22 cellular contexts compared by ENCODE assay signal in genomic region chr2:144592500-144593256, GRCh38.
DNase-seq lines count a peak whose midpoint lies in the region; ATAC-seq and TF ChIP-seq lines count a peak whose summit lies in the region.
"Had no signal": no experiment of that assay in that cellular context is flagged by ENCODE, and none has a peak within 500 bp of the region (broad histone marks: within the 10 kb centered on the region; RNA-seq: fewer than 3 reads in every experiment).

No MANE protein-coding gene starts in this region.

- peaks cover 0 to 7% of the 10 kb centered on the region in 2 donors for H3K4me1 ChIP-seq in thyroid gland

- no peak for ATAC-seq in HG03571 (IDR thresholded peaks at IDR 0.05; ENCODE audit: unreplicated experiment)
- ATAC-seq: PC-3, Right ventricle myocardium inferior, SK-N-SH treated with all-trans-retinoic acid at 6 μM for 48 hours, T-cell had no signal

- H3K4me3 Mint-ChIP-seq in neural crest cell, result no peak overlapping the region
- H3K4me3 Mint-ChIP-seq: T-cell had no signal

- 82 to 90% methylated on average over 8 of the region's 8 CpGs for WGBS in thyroid gland, 2 donors

- H3K27me3 ChIP-seq in thyroid gland, result no peaks in the 10 kb centered on the region
- H3K27me3 ChIP-seq: SJCRH30 had no signal

- H3K27me3 Mint-ChIP-seq in neural crest cell (ENCODE audit: low read depth), result no peaks in the 10 kb centered on the region

- no peak overlapping the region for H3K27ac ChIP-seq in thyroid gland
- H3K27ac ChIP-seq: C4-2B, HL-60, KMS-11, SJCRH30 had no signal

- no peak for TF ChIP-seq POLR2A in thyroid gland (IDR thresholded peaks at IDR 0.05)

- intact Hi-C loops in thyroid gland (cut with DNase I), result no loop called here

- TF ChIP-seq CTCF in neural crest cell (conservative IDR thresholded peaks at IDR 0.05), result no peak
- no peak for TF ChIP-seq CTCF in thyroid gland (IDR thresholded peaks at IDR 0.05)

- no peaks in the 10 kb centered on the region for H3K9me3 ChIP-seq in thyroid gland
- H3K9me3 ChIP-seq: SJCRH30 had no signal

- peaks cover 6% of the 10 kb centered on the region for H3K9me3 Mint-ChIP-seq in neural crest cell
- H3K9me3 Mint-ChIP-seq: IgD-negative memory B cell had no signal

- no peaks in the 10 kb centered on the region for H3K36me3 ChIP-seq in thyroid gland
- H3K36me3 ChIP-seq: SJCRH30 had no signal

- H3K36me3 Mint-ChIP-seq in neural crest cell (ENCODE audit: low read depth), result peaks cover 3% of the 10 kb centered on the region
- H3K36me3 Mint-ChIP-seq: IgD-negative memory B cell, T-cell had no signal

- H3K4me3 ChIP-seq in thyroid gland (replicated peaks in 1 of 3), result no peak overlapping the region
- H3K4me3 ChIP-seq: SJCRH30 had no signal

- H3K27ac Mint-ChIP-seq in neural crest cell (ENCODE audit: unreplicated experiment), result peak overlapping the region; percentile 45
- H3K27ac Mint-ChIP-seq: IgD-negative memory B cell, T-cell had no signal

- peak; percentile 27 to 55 for DNase-seq in NOMO-1 (lab: John Stamatoyannopoulos, UW; ENCODE audit: unreplicated experiment in 2 of 2)
- DNase-seq in NOMO-1 treated with dmso at 0.1 percent for 144 hours (lab: John Stamatoyannopoulos, UW; ENCODE audit: unreplicated experiment), result no peak
- DNase-seq in CD1c-positive myeloid dendritic cell (ENCODE audit: extremely low spot score), result peak; percentile 23
- peak; percentile 13 for DNase-seq in dermis blood vessel endothelial cell
- no peak for DNase-seq in neural crest cell (ENCODE audit: low read depth, low spot score)
- no peak for DNase-seq in activated naive CD4-positive, alpha-beta T cell (lab: John Stamatoyannopoulos, UW)
- no peak for DNase-seq in thyroid gland
- DNase-seq: Calu3, DMS153, DND-41, NCI-H2029, NCI-H2227 treated with DMSO at 0.1 percent for 48 hours, PC-3, SJCRH30, T-cell had no signal

- peaks cover 70% of the 10 kb centered on the region for H3K4me1 Mint-ChIP-seq in neural crest cell

Comparison
In these comparisons a context has a peak if more than half of its experiments do, and no peak if none do; other contexts are left out.
1. DNase-seq: peak in NOMO-1 (2 of 2), CD1c-positive myeloid dendritic cell (single experiment) and dermis blood vessel endothelial cell (single experiment); none in NOMO-1 treated with dmso at 0.1 percent for 144 hours (single experiment), neural crest cell (single experiment), activated naive CD4-positive, alpha-beta T cell (0 of 4) and thyroid gland (0 of 2).